ENCODE assay signal across 17 cellular contexts in genomic region chr9:95218790-95219189, GRCh38.
"Had no signal": no experiment of that assay in that cellular context is flagged by ENCODE, and none has a peak within 500 bp of the region (broad histone marks: within the 10 kb centered on the region; RNA-seq: fewer than 3 reads in every experiment).

No MANE protein-coding gene starts in this region.

- DNase-seq: activated CD4-positive, alpha-beta T cell treated with anti-CD3 and anti-CD28 coated beads, Interleukin-2, amount 50 U/mL, for 1 hour; activated CD4-positive, CD25-positive, alpha-beta regulatory T cell treated with anti-CD3 and anti-CD28 coated beads, Interleukin-2, amount 50 U/mL, for 72 hours; activated CD8-positive, alpha-beta memory T cell treated with anti-CD3 and anti-CD28 coated beads, Interleukin-2, amount 50 U/mL, for 4 hours; activated naive CD4-positive, alpha-beta T cell treated with anti-CD3 and anti-CD28 coated beads for 36 hours; activated T-cell treated with anti-CD3 and anti-CD28 coated beads, Interleukin-2, amount 50 U/mL, for 4 hours; central memory CD4-positive, alpha-beta T cell; dorsolateral prefrontal cortex; foreskin melanocyte; hypothalamus; immature natural killer cell; left ventricle myocardium superior; right cardiac atrium; stimulated activated CD4-positive, alpha-beta T cell treated with anti-CD3 and anti-CD28 coated beads, Interleukin-2, amount 100 ng/mL, for 48 hours; transverse colon; uterus had no signal

- H3K27me3 Mint-ChIP-seq: brain; stimulated activated naive CD8-positive, alpha-beta T cell treated with anti-CD3 and anti-CD28 coated beads, Interleukin-15, Interleukin-2, amounts not matched to agents 100 ng/mL and 50 ng/mL, for 24 hours had no signal

- H3K27ac Mint-ChIP-seq: activated naive CD4-positive, alpha-beta T cell treated with anti-CD3 and anti-CD28 coated beads for 36 hours; immature natural killer cell; stimulated activated naive CD8-positive, alpha-beta T cell treated with anti-CD3 and anti-CD28 coated beads, Interleukin-15, Interleukin-2, amounts not matched to agents 100 ng/mL and 50 ng/mL, for 24 hours had no signal

- H3K4me1 Mint-ChIP-seq: brain, immature natural killer cell had no signal

- ATAC-seq: activated T-cell treated with anti-CD3 and anti-CD28 coated beads, Interleukin-2, amount 50 U/mL, for 4 hours; left ventricle myocardium superior; right cardiac atrium had no signal

- H3K9me3 Mint-ChIP-seq: activated naive CD4-positive, alpha-beta T cell treated with anti-CD3 and anti-CD28 coated beads for 36 hours; activated T-cell treated with anti-CD3 and anti-CD28 coated beads, Interleukin-2, amount 50 U/mL, for 4 hours; immature natural killer cell; stimulated activated naive CD8-positive, alpha-beta T cell treated with anti-CD3 and anti-CD28 coated beads, Interleukin-15, Interleukin-2, amounts not matched to agents 100 ng/mL and 50 ng/mL, for 24 hours had no signal

- H3K4me3 Mint-ChIP-seq: activated naive CD4-positive, alpha-beta T cell treated with anti-CD3 and anti-CD28 coated beads for 36 hours; activated T-cell treated with anti-CD3 and anti-CD28 coated beads, Interleukin-2, amount 50 U/mL, for 4 hours; brain; immature natural killer cell; stimulated activated naive CD8-positive, alpha-beta T cell treated with anti-CD3 and anti-CD28 coated beads, Interleukin-15, Interleukin-2, amounts not matched to agents 100 ng/mL and 50 ng/mL, for 24 hours had no signal
